In the genomic region with DNA sequence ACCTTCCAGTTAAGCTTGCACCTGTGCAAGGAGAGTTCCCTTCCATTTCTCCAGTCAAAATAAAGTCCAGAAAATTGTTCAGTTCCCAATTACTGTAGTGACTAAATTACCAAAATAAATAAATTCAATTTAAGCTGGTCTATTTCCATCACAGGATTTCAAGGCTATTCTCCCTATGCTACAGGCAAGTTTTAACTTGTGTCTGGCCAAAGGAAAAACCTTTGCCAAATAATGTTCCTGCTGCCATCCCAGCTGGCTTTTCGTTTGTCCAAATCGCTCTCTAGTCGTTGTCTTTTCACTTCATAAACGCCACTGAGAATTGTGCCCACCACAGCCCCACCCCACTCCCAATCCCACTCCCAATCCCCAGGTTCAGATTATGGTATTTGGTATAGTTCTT, we compare ENCODE assay signal across 17 cellular contexts. TPM values are rescaled to one million over a fixed set of nuclear protein-coding genes. Genes with fewer than 3 reads are reported as not detected.
DNase-seq lines count a peak whose midpoint lies in the region; ATAC-seq, FAIRE-seq and TF ChIP-seq lines count a peak whose summit lies in the region.
"Had no signal": no experiment of that assay in that cellular context is flagged by ENCODE, and none has a peak within 500 bp of the region (broad histone marks: within the 10 kb centered on the region; RNA-seq: fewer than 3 reads in every experiment).

No MANE protein-coding gene starts in this region.

- peak overlapping the region in 6 of 10 donors; percentile 5 to 83 (median 49) for H3K4me3 Mint-ChIP-seq in naive thymus-derived CD4-positive, alpha-beta T cell
- H3K4me3 Mint-ChIP-seq: activated CD4-positive, alpha-beta T cell treated with anti-CD3 and anti-CD28 coated beads, Interleukin-2, amount 10 ng/mL, durations not matched to agents 24 days and 14 days had no signal

- H3K4me3 ChIP-seq in endocrine pancreas (ENCODE audit: control insufficient read depth, insufficient read depth, low read length) (peak overlapping the region; percentile 71), thoracic aorta (peak overlapping the region; percentile 81)
- H3K4me3 ChIP-seq in naive thymus-derived CD4-positive, alpha-beta T cell (ENCODE audit: low read length): no peak overlapping the region
- H3K4me3 ChIP-seq: PC-9 had no signal

- ATAC-seq in naive thymus-derived CD4-positive, alpha-beta T cell: no peak
- no peak for ATAC-seq in thoracic aorta (ENCODE audit: insufficient number of reproducible peaks, low FRiP score, low read depth)
- no peak for ATAC-seq in GM18873 (IDR thresholded peaks at IDR 0.05; ENCODE audit: low FRiP score, unreplicated experiment)

- intact Hi-C loops in naive thymus-derived CD4-positive, alpha-beta T cell (cut with micrococcal nuclease): loop anchor here in 1 of 2 donors (5.0 kb wide), 1 partner anchor 181 kb away; no protein-coding TSS in a partner anchor

- no peak for TF ChIP-seq CTCF in thoracic aorta (IDR thresholded peaks at IDR 0.05)
- TF ChIP-seq CTCF in D721Med (IDR thresholded peaks at IDR 0.05; ENCODE audit: insufficient read depth, missing control alignments): no peak

- CTCF ChIA-PET in naive thymus-derived CD4-positive, alpha-beta T cell (lab: Charles Lee): no interaction called here

- H3K9me3 ChIP-seq in endocrine pancreas (ENCODE audit: control insufficient read depth, low read length) (no peaks in the 10 kb centered on the region), thoracic aorta (no peaks in the 10 kb centered on the region)
- no peaks in the 10 kb centered on the region for H3K9me3 ChIP-seq in naive thymus-derived CD4-positive, alpha-beta T cell (ENCODE audit: control insufficient read depth in 2 of 3, low read length in 3 of 3)
- H3K9me3 ChIP-seq: tibial nerve had no signal

- H3K27ac Mint-ChIP-seq in naive thymus-derived CD4-positive, alpha-beta T cell: no peak overlapping the region
- H3K27ac Mint-ChIP-seq: activated CD4-positive, alpha-beta T cell treated with anti-CD3 and anti-CD28 coated beads, Interleukin-2, amount 10 ng/mL, durations not matched to agents 24 days and 14 days; CD4-positive, alpha-beta T cell had no signal

- H3K27ac ChIP-seq in naive thymus-derived CD4-positive, alpha-beta T cell (ENCODE audit: low read depth, low read length): no peak overlapping the region
- no peak overlapping the region for H3K27ac ChIP-seq in thoracic aorta
- H3K27ac ChIP-seq: PC-9, tibial nerve had no signal

- peaks cover 6 to 23% (median 17%) of the 10 kb centered on the region in 7 donors for H3K4me1 Mint-ChIP-seq in naive thymus-derived CD4-positive, alpha-beta T cell

- DNase-seq in NCI-H1105 treated with DMSO at 0.1 percent for 48 hours (lab: John Stamatoyannopoulos, UW) (peak; percentile 32), NCI-H1105 (lab: John Stamatoyannopoulos, UW) (no peak), thoracic aorta (ENCODE audit: low spot score) (no peak), D721Med (ENCODE audit: insufficient read length, low spot score) (no peak), GM19239 (ENCODE audit: insufficient read length, low spot score) (no peak)
- DNase-seq in naive thymus-derived CD4-positive, alpha-beta T cell: no peak
- DNase-seq: 8988T; activated CD4-positive, alpha-beta T cell treated with anti-CD3 and anti-CD28 coated beads, Interleukin-2, amount 10 ng/mL, durations not matched to agents 24 days and 14 days; CD4-positive, alpha-beta T cell; Kasumi-1; PC-9; small intestine; T-helper 1 cell had no signal

- FAIRE-seq in D721Med (lab: Jason Lieb, UNC) (no peak), GM19239 (lab: Jason Lieb, UNC) (no peak)
- FAIRE-seq: endometrium, small intestine had no signal

- H3K36me3 Mint-ChIP-seq in naive thymus-derived CD4-positive, alpha-beta T cell: peaks cover 0 to 5% (median 0%) of the 10 kb centered on the region in 5 donors

- H3K36me3 ChIP-seq in endocrine pancreas (ENCODE audit: control insufficient read depth, insufficient read depth, low read length): no peaks in the 10 kb centered on the region
- H3K36me3 ChIP-seq in naive thymus-derived CD4-positive, alpha-beta T cell (ENCODE audit: control insufficient read depth in 2 of 3, insufficient read depth in 3 of 3, low read length in 3 of 3): no peaks in the 10 kb centered on the region
- no peaks in the 10 kb centered on the region for H3K36me3 ChIP-seq in thoracic aorta
- H3K36me3 ChIP-seq: tibial nerve had no signal

- H3K4me1 ChIP-seq in endocrine pancreas (ENCODE audit: control insufficient read depth, insufficient read depth, low read length) (no peaks in the 10 kb centered on the region), thoracic aorta (ENCODE audit: control insufficient read depth in 1 of 2, low read depth in 2 of 2) (peaks cover 0 to 14% of the 10 kb centered on the region in 2 donors)
- H3K4me1 ChIP-seq in naive thymus-derived CD4-positive, alpha-beta T cell (ENCODE audit: control insufficient read depth in 2 of 2, insufficient read depth in 2 of 2, low read length in 2 of 2): no peaks in the 10 kb centered on the region

- no peak overlapping the region for H3K9ac ChIP-seq in endocrine pancreas (ENCODE audit: control insufficient read depth, insufficient read depth, low read length)

- H3K27me3 Mint-ChIP-seq in naive thymus-derived CD4-positive, alpha-beta T cell: peaks cover 45 to 52% (median 47%) of the 10 kb centered on the region in 5 donors

- no peaks in the 10 kb centered on the region for H3K27me3 ChIP-seq in endocrine pancreas (ENCODE audit: control insufficient read depth, insufficient read depth, low read length)
- peaks cover 11 to 19% of the 10 kb centered on the region in 2 donors for H3K27me3 ChIP-seq in naive thymus-derived CD4-positive, alpha-beta T cell (ENCODE audit: control insufficient read depth in 2 of 2, insufficient read depth in 2 of 2, low read length in 2 of 2)
- peaks cover 6% of the 10 kb centered on the region for H3K27me3 ChIP-seq in thoracic aorta (replicated peaks; ENCODE audit: insufficient read depth)

- POLR2A ChIA-PET in naive thymus-derived CD4-positive, alpha-beta T cell (lab: Charles Lee): no interaction called here

- H3K9me3 Mint-ChIP-seq in naive thymus-derived CD4-positive, alpha-beta T cell: peaks cover 0 to 4% (median 0%) of the 10 kb centered on the region in 11 donors
- H3K9me3 Mint-ChIP-seq: activated CD4-positive, alpha-beta T cell treated with anti-CD3 and anti-CD28 coated beads, Interleukin-2, amount 10 ng/mL, durations not matched to agents 24 days and 14 days; CD4-positive, alpha-beta T cell had no signal

RNA-seq across cellular contexts. Expression of a gene that starts 2.4 kb away (rescaled TPM):
- total RNA-seq in naive thymus-derived CD4-positive, alpha-beta T cell: not detected
- polyA plus RNA-seq in naive thymus-derived CD4-positive, alpha-beta T cell: not detected
- total RNA-seq in thoracic aorta: 1 to 10 TPM; 1.8 to 4.2 TPM
- total RNA-seq: activated CD4-positive, alpha-beta T cell treated with anti-CD3 and anti-CD28 coated beads, Interleukin-2, amount 10 ng/mL, durations not matched to agents 24 days and 14 days; CD4-positive, alpha-beta T cell; PC-9 had no signal
- polyA plus RNA-seq: small intestine had no signal
